In the genomic region with DNA sequence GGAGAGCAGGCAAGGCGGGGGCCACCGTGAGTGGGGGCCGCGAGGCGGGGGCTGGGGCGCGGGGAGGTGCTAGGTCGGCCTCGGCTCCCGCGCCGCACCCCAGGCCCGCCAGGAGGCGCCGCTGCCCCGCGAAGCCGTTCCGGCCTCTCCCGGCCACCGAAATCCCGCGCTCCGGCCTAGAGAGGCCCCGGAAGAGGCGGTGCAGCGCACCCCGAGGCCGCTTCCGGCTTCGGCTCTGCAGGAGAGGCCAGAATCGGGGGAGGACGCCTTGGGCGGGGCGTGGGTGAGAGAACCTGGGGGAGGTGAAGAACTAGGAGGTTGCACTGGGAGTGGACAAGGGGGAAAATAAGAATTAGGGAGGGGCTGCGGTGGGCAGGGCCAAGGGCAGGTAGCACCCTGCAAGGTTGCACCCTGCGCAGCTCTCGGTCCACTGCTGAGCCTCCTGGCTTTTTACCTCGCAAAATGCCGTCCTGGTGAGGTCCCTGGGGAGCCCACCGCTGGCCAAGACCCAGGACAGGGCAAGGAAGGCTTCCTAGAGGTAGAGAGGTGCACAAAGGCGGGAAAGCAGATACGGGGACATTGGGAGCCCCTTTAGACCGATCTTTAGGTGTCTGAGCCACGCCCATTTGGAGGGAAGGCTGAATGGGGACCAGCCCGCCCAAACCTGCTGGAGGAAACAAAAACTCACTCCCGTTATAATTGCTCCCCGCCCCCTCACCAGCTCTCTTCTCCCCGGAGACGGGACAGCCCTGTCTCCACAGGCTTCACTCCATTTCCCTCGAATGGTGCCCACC, we compare ENCODE assay signal across 8 cellular contexts. TPM values are rescaled to one million over a fixed set of nuclear protein-coding genes. Genes with fewer than 3 reads are reported as not detected.
A peak's percentile ranks its signal among the peaks of the same experiment; 100 is the strongest.
DNase-seq lines count a peak whose midpoint lies in the region; ATAC-seq and TF ChIP-seq lines count a peak whose summit lies in the region.

No MANE protein-coding gene starts in this region.

- H3K27me3 Mint-ChIP-seq in Calu3 (ENCODE audit: unreplicated experiment) (peaks cover 26% of the 10 kb centered on the region), endothelial cell (ENCODE audit: unreplicated experiment) (peaks cover 15% of the 10 kb centered on the region)
- H3K27me3 Mint-ChIP-seq in activated CD8-positive, alpha-beta memory T cell treated with anti-CD3 and anti-CD28 coated beads, Interleukin-2, amount 10 ng/mL, durations not matched to agents 7 days and 5 days: peaks cover 14% of the 10 kb centered on the region

- TF ChIP-seq CTCF in Calu3 (IDR thresholded peaks at IDR 0.05; ENCODE audit: unreplicated experiment): peak; percentile 73
- peak; percentile 77 for TF ChIP-seq CTCF in endothelial cell (IDR thresholded peaks at IDR 0.05; ENCODE audit: unreplicated experiment)

- no peaks in the 10 kb centered on the region for H3K36me3 ChIP-seq in HUES48 (ENCODE audit: control insufficient read depth, insufficient read depth, low read length)

- no TSS peak for BruUV-seq in Calu3 (replicated peaks; lab: Mats Ljungman, UMichigan)

- H3K4me1 Mint-ChIP-seq in Calu3 (ENCODE audit: low read depth, unreplicated experiment): peaks cover 27% of the 10 kb centered on the region
- H3K4me1 Mint-ChIP-seq in activated CD8-positive, alpha-beta memory T cell treated with anti-CD3 and anti-CD28 coated beads, Interleukin-2, amount 10 ng/mL, durations not matched to agents 7 days and 5 days: peaks cover 27% of the 10 kb centered on the region
- peaks cover 19% of the 10 kb centered on the region for H3K4me1 Mint-ChIP-seq in endothelial cell (ENCODE audit: unreplicated experiment)

- peak overlapping the region; percentile 95 for H3K27ac ChIP-seq in HUES48 (ENCODE audit: low read depth, low read length)

- peaks cover 15% of the 10 kb centered on the region for H3K4me1 ChIP-seq in HUES48 (ENCODE audit: control insufficient read depth, insufficient read depth, low read length)

- peaks cover 5% of the 10 kb centered on the region for H3K27me3 ChIP-seq in HUES48 (ENCODE audit: control insufficient read depth, insufficient read depth, low read length)

- intact Hi-C loops in Calu3 (cut with micrococcal nuclease; ENCODE audit: unreplicated experiment): loop anchor here (1.0 to 2.0 kb wide), 2 partner anchors 46 to 107 kb away; no protein-coding TSS in a partner anchor

- peaks cover 30% of the 10 kb centered on the region for H3K36me3 Mint-ChIP-seq in Calu3 (ENCODE audit: insufficient read depth, unreplicated experiment)
- no peaks in the 10 kb centered on the region for H3K36me3 Mint-ChIP-seq in activated CD8-positive, alpha-beta memory T cell treated with anti-CD3 and anti-CD28 coated beads, Interleukin-2, amount 10 ng/mL, durations not matched to agents 7 days and 5 days
- peaks cover 6% of the 10 kb centered on the region for H3K36me3 Mint-ChIP-seq in endothelial cell (ENCODE audit: low read depth, unreplicated experiment)

- peak; percentile 97 for DNase-seq in Calu3
- DNase-seq in NOMO-1 treated with DMSO at 0.1 percent for 48 hours (lab: John Stamatoyannopoulos, UW; ENCODE audit: unreplicated experiment): peak; percentile 90
- peak; percentile 96 for DNase-seq in activated CD8-positive, alpha-beta memory T cell treated with anti-CD3 and anti-CD28 coated beads, Interleukin-2, amount 10 ng/mL, durations not matched to agents 7 days and 5 days
- peak; percentile 87 for DNase-seq in endothelial cell (ENCODE audit: low spot score)
- DNase-seq in middle frontal gyrus (ENCODE audit: extremely low spot score, low spot score): peak; percentile 86
- DNase-seq in stimulated activated CD8-positive, alpha-beta memory T cell treated with anti-CD3 and anti-CD28 coated beads, Interleukin-2, amount 100 ng/mL, for 48 hours (ENCODE audit: low read depth in 2 of 2): peak; percentile 85 to 86

- H3K9ac ChIP-seq in HUES48 (ENCODE audit: low read depth, low read length): peak overlapping the region; percentile 83

- H3K27ac Mint-ChIP-seq in Calu3 (ENCODE audit: unreplicated experiment) (peak overlapping the region; percentile 60), endothelial cell (ENCODE audit: unreplicated experiment) (no peak overlapping the region)
- peak overlapping the region; percentile 94 for H3K27ac Mint-ChIP-seq in activated CD8-positive, alpha-beta memory T cell treated with anti-CD3 and anti-CD28 coated beads, Interleukin-2, amount 10 ng/mL, durations not matched to agents 7 days and 5 days

- peak; percentile 86 for ATAC-seq in GM21381 (IDR thresholded peaks at IDR 0.05; ENCODE audit: unreplicated experiment)
- ATAC-seq in activated CD8-positive, alpha-beta memory T cell treated with anti-CD3 and anti-CD28 coated beads, Interleukin-2, amount 10 ng/mL, durations not matched to agents 7 days and 5 days: peak; percentile 89

- no peaks in the 10 kb centered on the region for H3K9me3 ChIP-seq in HUES48 (ENCODE audit: control insufficient read depth, insufficient read depth, low read length)

- H3K4me3 Mint-ChIP-seq in Calu3 (ENCODE audit: low read depth, unreplicated experiment): peak overlapping the region; percentile 75
- H3K4me3 Mint-ChIP-seq in activated CD8-positive, alpha-beta memory T cell treated with anti-CD3 and anti-CD28 coated beads, Interleukin-2, amount 10 ng/mL, durations not matched to agents 7 days and 5 days: peak overlapping the region; percentile 88
- peak overlapping the region; percentile 88 for H3K4me3 Mint-ChIP-seq in endothelial cell (ENCODE audit: unreplicated experiment)

- CTCF ChIA-PET in Calu3 (lab: Charles Lee): interaction anchor here (0.9 to 2.1 kb wide), 8 partner anchors 8 to 110 kb away, joined by 4 to 13 read pairs (median 6); a partner anchor contains a TSS
- CTCF ChIA-PET in activated CD8-positive, alpha-beta memory T cell treated with anti-CD3 and anti-CD28 coated beads, Interleukin-2, amount 10 ng/mL, durations not matched to agents 7 days and 5 days (lab: Charles Lee): interaction anchor here (0.7 to 17.1 kb wide), 27 partner anchors 9 to 126 kb away, joined by 3 to 398 read pairs (median 8); a partner anchor contains a TSS

- peak overlapping the region; percentile 84 for H3K4me3 ChIP-seq in HUES48 (ENCODE audit: low read depth, low read length)

- H3K9me3 Mint-ChIP-seq in Calu3 (ENCODE audit: low read depth, unreplicated experiment) (no peaks in the 10 kb centered on the region), endothelial cell (ENCODE audit: unreplicated experiment) (no peaks in the 10 kb centered on the region)
- H3K9me3 Mint-ChIP-seq in activated CD8-positive, alpha-beta memory T cell treated with anti-CD3 and anti-CD28 coated beads, Interleukin-2, amount 10 ng/mL, durations not matched to agents 7 days and 5 days (ENCODE audit: low read depth): no peaks in the 10 kb centered on the region

RNA-seq across cellular contexts. Expression of a gene that starts 8.4 kb away (rescaled TPM):
- total RNA-seq in Calu3 (2022) (92.5 and 102 TPM in 2 replicates), endothelial cell (ENCODE audit: unreplicated experiment) (771 TPM)
- 100 to 1,000 TPM; 450 to 509 TPM for total RNA-seq in activated CD8-positive, alpha-beta memory T cell treated with anti-CD3 and anti-CD28 coated beads, Interleukin-2, amount 10 ng/mL, durations not matched to agents 7 days and 5 days

RNA-seq across cellular contexts. Expression of a gene that starts 22.5 kb away (rescaled TPM):
- not detected in 2 replicates for total RNA-seq in Calu3 (2022)
- total RNA-seq in activated CD8-positive, alpha-beta memory T cell treated with anti-CD3 and anti-CD28 coated beads, Interleukin-2, amount 10 ng/mL, durations not matched to agents 7 days and 5 days: not detected
- total RNA-seq in endothelial cell (ENCODE audit: unreplicated experiment): 0.56 TPM

RNA-seq across cellular contexts. Expression of a gene that starts 36.2 kb away (rescaled TPM):
- not detected in 2 replicates for total RNA-seq in Calu3 (2022)
- total RNA-seq in activated CD8-positive, alpha-beta memory T cell treated with anti-CD3 and anti-CD28 coated beads, Interleukin-2, amount 10 ng/mL, durations not matched to agents 7 days and 5 days: not detected
- total RNA-seq in endothelial cell (ENCODE audit: unreplicated experiment): 0.59 TPM

RNA-seq across cellular contexts. Expression of a gene that starts 41.4 kb away (rescaled TPM):
- total RNA-seq in Calu3 (2022) (20.3 and 25.7 TPM in 2 replicates), endothelial cell (ENCODE audit: unreplicated experiment) (1.7 TPM)
- total RNA-seq in activated CD8-positive, alpha-beta memory T cell treated with anti-CD3 and anti-CD28 coated beads, Interleukin-2, amount 10 ng/mL, durations not matched to agents 7 days and 5 days: under 1 TPM; 0.16 to 0.70 TPM

RNA-seq across cellular contexts. Expression of a gene that starts 51.3 kb away (rescaled TPM):
- total RNA-seq in Calu3 (2022) (0.32 TPM in 1 of 2 replicates, not detected in the other), endothelial cell (ENCODE audit: unreplicated experiment) (0.18 TPM)
- not detected for total RNA-seq in activated CD8-positive, alpha-beta memory T cell treated with anti-CD3 and anti-CD28 coated beads, Interleukin-2, amount 10 ng/mL, durations not matched to agents 7 days and 5 days

Comparison
In these comparisons a context has a peak if more than half of its experiments do, and no peak if none do; other contexts are left out.
1. Peak in every context shown above with its lines: DNase-seq, ATAC-seq, H3K4me3 ChIP-seq and H3K27ac ChIP-seq.